Comparison of ENCODE assay signal across 1 cellular context in the genomic region with DNA sequence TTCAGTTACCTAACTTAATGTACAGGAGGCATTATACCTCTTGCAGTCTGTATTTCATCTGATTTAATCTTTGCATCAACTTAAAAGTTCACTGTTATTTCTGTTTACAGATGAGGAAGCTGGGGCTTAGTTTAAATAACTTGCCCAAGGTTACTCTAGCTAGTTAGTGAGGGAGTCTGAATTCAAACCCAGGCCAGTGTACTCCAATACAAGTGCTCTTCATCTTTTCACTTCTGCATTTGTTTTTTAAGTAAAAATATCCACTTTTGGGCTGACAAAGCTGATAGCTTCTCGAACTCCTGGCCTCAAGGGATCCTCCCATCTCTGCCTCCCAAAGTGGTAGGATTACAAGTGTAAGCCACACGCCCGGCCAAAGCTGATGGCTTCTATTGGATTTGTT.
TF ChIP-seq lines count a peak whose summit lies in the region.

No MANE protein-coding gene starts in this region.

TF ChIP-seq in liver, 16 proteins besides CTCF, POLR2A, EP300 and RAD21 (continued from another document):
- TF ChIP-seq, protein P1, sequence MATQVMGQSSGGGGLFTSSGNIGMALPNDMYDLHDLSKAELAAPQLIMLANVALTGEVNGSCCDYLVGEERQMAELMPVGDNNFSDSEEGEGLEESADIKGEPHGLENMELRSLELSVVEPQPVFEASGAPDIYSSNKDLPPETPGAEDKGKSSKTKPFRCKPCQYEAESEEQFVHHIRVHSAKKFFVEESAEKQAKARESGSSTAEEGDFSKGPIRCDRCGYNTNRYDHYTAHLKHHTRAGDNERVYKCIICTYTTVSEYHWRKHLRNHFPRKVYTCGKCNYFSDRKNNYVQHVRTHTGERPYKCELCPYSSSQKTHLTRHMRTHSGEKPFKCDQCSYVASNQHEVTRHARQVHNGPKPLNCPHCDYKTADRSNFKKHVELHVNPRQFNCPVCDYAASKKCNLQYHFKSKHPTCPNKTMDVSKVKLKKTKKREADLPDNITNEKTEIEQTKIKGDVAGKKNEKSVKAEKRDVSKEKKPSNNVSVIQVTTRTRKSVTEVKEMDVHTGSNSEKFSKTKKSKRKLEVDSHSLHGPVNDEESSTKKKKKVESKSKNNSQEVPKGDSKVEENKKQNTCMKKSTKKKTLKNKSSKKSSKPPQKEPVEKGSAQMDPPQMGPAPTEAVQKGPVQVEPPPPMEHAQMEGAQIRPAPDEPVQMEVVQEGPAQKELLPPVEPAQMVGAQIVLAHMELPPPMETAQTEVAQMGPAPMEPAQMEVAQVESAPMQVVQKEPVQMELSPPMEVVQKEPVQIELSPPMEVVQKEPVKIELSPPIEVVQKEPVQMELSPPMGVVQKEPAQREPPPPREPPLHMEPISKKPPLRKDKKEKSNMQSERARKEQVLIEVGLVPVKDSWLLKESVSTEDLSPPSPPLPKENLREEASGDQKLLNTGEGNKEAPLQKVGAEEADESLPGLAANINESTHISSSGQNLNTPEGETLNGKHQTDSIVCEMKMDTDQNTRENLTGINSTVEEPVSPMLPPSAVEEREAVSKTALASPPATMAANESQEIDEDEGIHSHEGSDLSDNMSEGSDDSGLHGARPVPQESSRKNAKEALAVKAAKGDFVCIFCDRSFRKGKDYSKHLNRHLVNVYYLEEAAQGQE (IDR thresholded peaks at IDR 0.05): no peak
- TF ChIP-seq NR2F2 (IDR thresholded peaks at IDR 0.05) (no peak), FOXA1 (IDR thresholded peaks at IDR 0.05) (no peak), GABPA (IDR thresholded peaks at IDR 0.05 in 1 of 2, conservative IDR thresholded peaks at IDR 0.05 in 1 of 2) (no peak), TAF1 (conservative IDR thresholded peaks at IDR 0.05) (no peak), HNF4A (conservative IDR thresholded peaks at IDR 0.05) (no peak), RXRA (IDR thresholded peaks at IDR 0.05) (no peak), EGR1 (IDR thresholded peaks at IDR 0.05; ENCODE audit: low read depth in 2 of 2) (no peak), SP1 (IDR thresholded peaks at IDR 0.05) (no peak), FOXA2 (IDR thresholded peaks at IDR 0.05) (no peak), HNF4G (IDR thresholded peaks at IDR 0.05) (no peak), YY1 (IDR thresholded peaks at IDR 0.05) (no peak)
- TF ChIP-seq, protein P2, sequence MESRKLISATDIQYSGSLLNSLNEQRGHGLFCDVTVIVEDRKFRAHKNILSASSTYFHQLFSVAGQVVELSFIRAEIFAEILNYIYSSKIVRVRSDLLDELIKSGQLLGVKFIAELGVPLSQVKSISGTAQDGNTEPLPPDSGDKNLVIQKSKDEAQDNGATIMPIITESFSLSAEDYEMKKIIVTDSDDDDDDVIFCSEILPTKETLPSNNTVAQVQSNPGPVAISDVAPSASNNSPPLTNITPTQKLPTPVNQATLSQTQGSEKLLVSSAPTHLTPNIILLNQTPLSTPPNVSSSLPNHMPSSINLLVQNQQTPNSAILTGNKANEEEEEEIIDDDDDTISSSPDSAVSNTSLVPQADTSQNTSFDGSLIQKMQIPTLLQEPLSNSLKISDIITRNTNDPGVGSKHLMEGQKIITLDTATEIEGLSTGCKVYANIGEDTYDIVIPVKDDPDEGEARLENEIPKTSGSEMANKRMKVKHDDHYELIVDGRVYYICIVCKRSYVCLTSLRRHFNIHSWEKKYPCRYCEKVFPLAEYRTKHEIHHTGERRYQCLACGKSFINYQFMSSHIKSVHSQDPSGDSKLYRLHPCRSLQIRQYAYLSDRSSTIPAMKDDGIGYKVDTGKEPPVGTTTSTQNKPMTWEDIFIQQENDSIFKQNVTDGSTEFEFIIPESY (IDR thresholded peaks at IDR 0.05): no peak
- TF ChIP-seq, protein P3, sequence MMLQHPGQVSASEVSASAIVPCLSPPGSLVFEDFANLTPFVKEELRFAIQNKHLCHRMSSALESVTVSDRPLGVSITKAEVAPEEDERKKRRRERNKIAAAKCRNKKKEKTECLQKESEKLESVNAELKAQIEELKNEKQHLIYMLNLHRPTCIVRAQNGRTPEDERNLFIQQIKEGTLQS (IDR thresholded peaks at IDR 0.05): no peak
TF ChIP-seq in liver: peak in this region for 0.
